9 cellular contexts compared by ENCODE assay signal in genomic region chr2:240558229-240558885, GRCh38. TPM values are rescaled to one million over a fixed set of nuclear protein-coding genes. Genes with fewer than 3 reads are reported as not detected.
DNase-seq lines count a peak whose midpoint lies in the region; ATAC-seq and TF ChIP-seq lines count a peak whose summit lies in the region.
"Had no signal": no experiment of that assay in that cellular context is flagged by ENCODE, and none has a peak within 500 bp of the region (broad histone marks: within the 10 kb centered on the region; RNA-seq: fewer than 3 reads in every experiment).

No MANE protein-coding gene starts in this region.

- H3K4me1 ChIP-seq in RWPE2 (ENCODE audit: insufficient read depth, poor library complexity, severe bottlenecking), result peaks cover 16% of the 10 kb centered on the region

- no peak for TF ChIP-seq CTCF in RWPE2 (IDR thresholded peaks at IDR 0.05; ENCODE audit: poor library complexity, severe bottlenecking)
- no peak for TF ChIP-seq CTCF in endothelial cell (IDR thresholded peaks at IDR 0.05; ENCODE audit: unreplicated experiment)
- no peak for TF ChIP-seq CTCF in progenitor cell of endocrine pancreas (IDR thresholded peaks at IDR 0.05; ENCODE audit: unreplicated experiment)

- H3K4me3 Mint-ChIP-seq in endothelial cell (ENCODE audit: unreplicated experiment) (peak overlapping the region; percentile 81), progenitor cell of endocrine pancreas (ENCODE audit: low read depth) (peak overlapping the region; percentile 49)

- H3K36me3 ChIP-seq in RWPE2 (ENCODE audit: low read depth), result no peaks in the 10 kb centered on the region

- H3K9me3 Mint-ChIP-seq in endothelial cell (ENCODE audit: unreplicated experiment) (no peaks in the 10 kb centered on the region), progenitor cell of endocrine pancreas (ENCODE audit: low read depth) (no peaks in the 10 kb centered on the region)

- no peaks in the 10 kb centered on the region for H3K9me3 ChIP-seq in RWPE2 (ENCODE audit: severe bottlenecking)

- ATAC-seq in RWPE2 (ENCODE audit: low read depth), result no peak
- no peak for ATAC-seq in GM18868 (IDR thresholded peaks at IDR 0.05; ENCODE audit: unreplicated experiment)

- DNase-seq in ELF-1 (ENCODE audit: low read depth, low spot score) (peak; percentile 56), RWPE2 (ENCODE audit: low spot score) (no peak), endothelial cell (ENCODE audit: low spot score) (peak; percentile 6), progenitor cell of endocrine pancreas (ENCODE audit: low spot score, unreplicated experiment) (no peak), superior temporal gyrus (ENCODE audit: extremely low spot score) (no peak), NCI-H774 (lab: John Stamatoyannopoulos, UW) (no peak)
- no peak for DNase-seq in activated CD4-positive, alpha-beta T cell treated with anti-CD3 and anti-CD28 coated beads for 1 hour

- H3K27me3 Mint-ChIP-seq in endothelial cell (ENCODE audit: unreplicated experiment) (peaks cover 21% of the 10 kb centered on the region), progenitor cell of endocrine pancreas (peaks cover 3% of the 10 kb centered on the region)

- no peaks in the 10 kb centered on the region for H3K27me3 ChIP-seq in RWPE2 (ENCODE audit: insufficient read depth, poor library complexity, severe bottlenecking)
- H3K27me3 ChIP-seq: foreskin keratinocyte had no signal

- peak overlapping the region; percentile 25 for H3K4me3 ChIP-seq in RWPE2 (ENCODE audit: severe bottlenecking)

- H3K27ac ChIP-seq in RWPE2 (ENCODE audit: poor library complexity, severe bottlenecking), result no peak overlapping the region
- H3K27ac ChIP-seq: foreskin keratinocyte had no signal

- H3K27ac Mint-ChIP-seq in endothelial cell (ENCODE audit: unreplicated experiment) (no peak overlapping the region), progenitor cell of endocrine pancreas (peak overlapping the region; percentile 56)

- peaks cover 9% of the 10 kb centered on the region for H3K36me3 Mint-ChIP-seq in endothelial cell (ENCODE audit: low read depth, unreplicated experiment)
- H3K36me3 Mint-ChIP-seq in progenitor cell of endocrine pancreas (ENCODE audit: insufficient read depth), result no peaks in the 10 kb centered on the region

- H3K4me1 Mint-ChIP-seq in endothelial cell (ENCODE audit: unreplicated experiment), result peaks cover 17% of the 10 kb centered on the region
- H3K4me1 Mint-ChIP-seq in progenitor cell of endocrine pancreas (ENCODE audit: low read depth), result peaks cover 9% of the 10 kb centered on the region

RNA-seq across cellular contexts. Expression of gene ANKMY1, which starts 0.6 kb away (rescaled TPM):
- total RNA-seq in endothelial cell (ENCODE audit: unreplicated experiment), result 5.6 TPM
- 29.0 and 29.2 TPM in 2 replicates for total RNA-seq in progenitor cell of endocrine pancreas

RNA-seq across cellular contexts. Expression of gene DUSP28, which starts 1.8 kb away (rescaled TPM):
- total RNA-seq in endothelial cell (ENCODE audit: unreplicated experiment), result 1.5 TPM
- 4.9 and 6.4 TPM in 2 replicates for total RNA-seq in progenitor cell of endocrine pancreas

RNA-seq across cellular contexts. Expression of gene RNPEPL1, which starts 9.9 kb away (rescaled TPM):
- 29.2 TPM for total RNA-seq in endothelial cell (ENCODE audit: unreplicated experiment)
- 50.8 and 52.2 TPM in 2 replicates for total RNA-seq in progenitor cell of endocrine pancreas

RNA-seq across cellular contexts. Expression of gene CAPN10, which starts 28.2 kb away (rescaled TPM):
- total RNA-seq in endothelial cell (ENCODE audit: unreplicated experiment), result 47.8 TPM
- 65.5 and 67.2 TPM in 2 replicates for total RNA-seq in progenitor cell of endocrine pancreas

Comparison
In these comparisons a context has a peak if more than half of its experiments do, and no peak if none do; other contexts are left out.
1. DNase-seq: peak in ELF-1 (single experiment) and endothelial cell (single experiment); none in RWPE2 (single experiment), progenitor cell of endocrine pancreas (single experiment), superior temporal gyrus (single experiment), NCI-H774 (single experiment) and activated CD4-positive, alpha-beta T cell treated with anti-CD3 and anti-CD28 coated beads for 1 hour (single experiment).